Comparison of ENCODE assay signal across 33 cellular contexts in the genomic region with DNA sequence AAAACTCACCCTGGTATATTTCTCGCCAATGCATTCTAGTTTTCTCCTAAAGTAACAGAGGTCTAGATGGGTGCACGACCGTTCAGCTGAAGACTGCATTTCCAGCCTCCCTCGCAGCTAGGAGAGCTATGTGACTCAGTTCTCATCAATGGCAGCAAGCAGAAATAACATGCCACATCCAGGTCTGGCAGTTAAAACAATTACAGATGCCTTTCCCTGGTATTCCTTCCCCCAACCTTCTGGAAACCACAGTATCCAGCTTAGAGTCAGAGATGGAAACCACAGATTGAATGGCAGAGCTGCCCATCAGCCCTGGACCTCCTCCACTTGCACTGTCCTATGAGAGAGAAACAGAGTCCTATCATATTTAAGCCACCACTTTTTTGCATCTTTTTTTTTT. TPM values are rescaled to one million over a fixed set of nuclear protein-coding genes. Genes with fewer than 3 reads are reported as not detected.
DNase-seq lines count a peak whose midpoint lies in the region; ATAC-seq and TF ChIP-seq lines count a peak whose summit lies in the region.
"Had no signal": no experiment of that assay in that cellular context is flagged by ENCODE, and none has a peak within 500 bp of the region (broad histone marks: within the 10 kb centered on the region; RNA-seq: fewer than 3 reads in every experiment).

No MANE protein-coding gene starts in this region.

- POLR2A ChIA-PET in PC-9 (lab: Charles Lee; ENCODE audit: unreplicated experiment), result no interaction called here

- peaks cover 2% of the 10 kb centered on the region for H3K27me3 Mint-ChIP-seq in activated naive CD4-positive, alpha-beta T cell treated with anti-CD3 and anti-CD28 coated beads, Interleukin-2, amount 10 ng/mL, durations not matched to agents 7 days and 5 days
- H3K27me3 Mint-ChIP-seq in activated naive CD4-positive, alpha-beta T cell treated with anti-CD3 and anti-CD28 coated beads for 36 hours (ENCODE audit: low read depth), result no peaks in the 10 kb centered on the region
- H3K27me3 Mint-ChIP-seq: activated CD4-positive, alpha-beta memory T cell treated with anti-CD3 and anti-CD28 coated beads, Interleukin-2, amount 10 ng/mL, durations not matched to agents 7 days and 5 days had no signal

- H3K4me3 Mint-ChIP-seq in activated naive CD4-positive, alpha-beta T cell treated with anti-CD3 and anti-CD28 coated beads, Interleukin-2, amount 10 ng/mL, durations not matched to agents 7 days and 5 days, result no peak overlapping the region
- no peak overlapping the region for H3K4me3 Mint-ChIP-seq in activated naive CD4-positive, alpha-beta T cell treated with anti-CD3 and anti-CD28 coated beads for 36 hours
- H3K4me3 Mint-ChIP-seq: activated CD4-positive, alpha-beta memory T cell treated with anti-CD3 and anti-CD28 coated beads, Interleukin-2, amount 10 ng/mL, durations not matched to agents 7 days and 5 days; activated naive CD8-positive, alpha-beta T cell treated with anti-CD3 and anti-CD28 coated beads, Interleukin-2, amount 50 U/mL, for 24 hours; CD8-positive, alpha-beta T cell; effector memory CD8-positive, alpha-beta T cell had no signal

- H3K9me2 ChIP-seq in PC-9 (ENCODE audit: insufficient read depth), result no peaks in the 10 kb centered on the region

- H3K4me2 ChIP-seq in PC-9, result no peak overlapping the region

- peak; percentile 21 for ATAC-seq in SK-N-SH treated with all-trans-retinoic acid at 6 μM for 48 hours
- ATAC-seq: activated CD4-positive, CD25-positive, alpha-beta regulatory T cell treated with anti-CD3 and anti-CD28 coated beads, Interleukin-2, amount 50 U/mL, for 24 hours; activated naive CD8-positive, alpha-beta T cell treated with anti-CD3 and anti-CD28 coated beads, Interleukin-2, amount 50 U/mL, for 24 hours; CD8-positive, alpha-beta T cell; effector memory CD8-positive, alpha-beta T cell; K562; stimulated activated naive CD8-positive, alpha-beta T cell treated with anti-CD3 and anti-CD28 coated beads, Interleukin-15, Interleukin-2, amounts not matched to agents 100 U/mL and 50 U/mL, for 24 hours had no signal

- no peaks in the 10 kb centered on the region for H3K79me2 ChIP-seq in PC-9 (ENCODE audit: low read depth)

- intact Hi-C loops in activated naive CD4-positive, alpha-beta T cell treated with anti-CD3 and anti-CD28 coated beads for 36 hours (cut with micrococcal nuclease), result no loop called here
- intact Hi-C loops in PC-9 (cut with micrococcal nuclease; ENCODE audit: unreplicated experiment), result loop anchor here (10.0 kb wide), 1 partner anchor 444 kb away; a partner anchor contains a TSS

- H3K27ac Mint-ChIP-seq in activated naive CD4-positive, alpha-beta T cell treated with anti-CD3 and anti-CD28 coated beads, Interleukin-2, amount 10 ng/mL, durations not matched to agents 7 days and 5 days, result peak overlapping the region; percentile 11
- no peak overlapping the region for H3K27ac Mint-ChIP-seq in activated naive CD4-positive, alpha-beta T cell treated with anti-CD3 and anti-CD28 coated beads for 36 hours
- H3K27ac Mint-ChIP-seq: activated CD4-positive, alpha-beta memory T cell treated with anti-CD3 and anti-CD28 coated beads, Interleukin-2, amount 10 ng/mL, durations not matched to agents 7 days and 5 days; activated naive CD8-positive, alpha-beta T cell treated with anti-CD3 and anti-CD28 coated beads, Interleukin-2, amount 50 U/mL, for 24 hours; CD8-positive, alpha-beta T cell had no signal

- H3K36me3 Mint-ChIP-seq in activated naive CD4-positive, alpha-beta T cell treated with anti-CD3 and anti-CD28 coated beads, Interleukin-2, amount 10 ng/mL, durations not matched to agents 7 days and 5 days, result peaks cover 24% of the 10 kb centered on the region
- H3K36me3 Mint-ChIP-seq in activated naive CD4-positive, alpha-beta T cell treated with anti-CD3 and anti-CD28 coated beads for 36 hours (ENCODE audit: low read depth), result peaks cover 21% of the 10 kb centered on the region

- DNase-seq in activated naive CD4-positive, alpha-beta T cell treated with anti-CD3 and anti-CD28 coated beads, Interleukin-2, amount 10 ng/mL, durations not matched to agents 7 days and 5 days, result no peak
- DNase-seq in activated naive CD4-positive, alpha-beta T cell treated with anti-CD3 and anti-CD28 coated beads for 36 hours, result no peak
- DNase-seq in hepatic stellate cell (ENCODE audit: low spot score) (peak; percentile 42), CD1c-positive myeloid dendritic cell (ENCODE audit: extremely low spot score) (no peak), PC-9 (no peak), cerebellum (ENCODE audit: low spot score) (no peak)
- no peak for DNase-seq in activated CD8-positive, alpha-beta memory T cell treated with anti-CD3 and anti-CD28 coated beads, Interleukin-2, amount 50 U/mL, for 4 hours
- DNase-seq: 8988T; activated CD4-positive, alpha-beta memory T cell treated with anti-CD3 and anti-CD28 coated beads, Interleukin-2, amount 10 ng/mL, durations not matched to agents 7 days and 5 days; activated naive CD8-positive, alpha-beta T cell treated with anti-CD3 and anti-CD28 coated beads, Interleukin-2, amount 50 U/mL, for 24 hours; brain microvascular endothelial cell; CD8-positive, alpha-beta T cell; DMS 273 treated with DMSO at 0.1 percent for 48 hours; effector memory CD8-positive, alpha-beta T cell; hippocampal formation; mesenchymal stem cell; MM.1S; NCI-H1417; NCI-H2081; NCI-H2227 treated with DMSO at 0.1 percent for 48 hours; NCI-H69; sigmoid colon; stimulated activated naive CD8-positive, alpha-beta T cell treated with anti-CD3 and anti-CD28 coated beads, Interleukin-15, Interleukin-2, amounts not matched to agents 100 U/mL and 50 U/mL, for 24 hours; T-helper 1 cell; uterus had no signal

- peaks cover 19% of the 10 kb centered on the region for H3K4me1 Mint-ChIP-seq in activated naive CD4-positive, alpha-beta T cell treated with anti-CD3 and anti-CD28 coated beads, Interleukin-2, amount 10 ng/mL, durations not matched to agents 7 days and 5 days
- H3K4me1 Mint-ChIP-seq in activated naive CD4-positive, alpha-beta T cell treated with anti-CD3 and anti-CD28 coated beads for 36 hours (ENCODE audit: low read depth), result peaks cover 22% of the 10 kb centered on the region

- no peaks in the 10 kb centered on the region for H3K36me3 ChIP-seq in PC-9 (ENCODE audit: low read depth)
- H3K36me3 ChIP-seq: brain microvascular endothelial cell, neutrophil, prostate gland, sigmoid colon, SJSA1, uterus had no signal

- H3F3A ChIP-seq in PC-9 (ENCODE audit: insufficient read depth, low read depth), result no peaks in the 10 kb centered on the region

- CTCF ChIA-PET in activated naive CD4-positive, alpha-beta T cell treated with anti-CD3 and anti-CD28 coated beads, Interleukin-2, amount 10 ng/mL, durations not matched to agents 7 days and 5 days (lab: Charles Lee), result interaction anchor here (0.9 to 1.6 kb wide), 2 partner anchors 128 to 285 kb away, joined by 3 to 4 read pairs; no protein-coding TSS in a partner anchor
- CTCF ChIA-PET in activated naive CD4-positive, alpha-beta T cell treated with anti-CD3 and anti-CD28 coated beads for 36 hours (lab: Charles Lee), result interaction anchor here (0.6 to 1.9 kb wide), 2 partner anchors 12 to 26 kb away, joined by 3 to 5 read pairs; no protein-coding TSS in a partner anchor
- CTCF ChIA-PET in PC-9 (lab: Charles Lee), result no interaction called here

- peaks cover 23% of the 10 kb centered on the region; the same call in 1 of the 2 replicates for H3K27me3 ChIP-seq in PC-9 (ENCODE audit: insufficient read depth, low read depth)
- H3K27me3 ChIP-seq: brain microvascular endothelial cell had no signal

- no peaks in the 10 kb centered on the region for H3K9me3 Mint-ChIP-seq in activated naive CD4-positive, alpha-beta T cell treated with anti-CD3 and anti-CD28 coated beads, Interleukin-2, amount 10 ng/mL, durations not matched to agents 7 days and 5 days
- H3K9me3 Mint-ChIP-seq in activated naive CD4-positive, alpha-beta T cell treated with anti-CD3 and anti-CD28 coated beads for 36 hours, result no peaks in the 10 kb centered on the region
- H3K9me3 Mint-ChIP-seq: activated CD4-positive, alpha-beta memory T cell treated with anti-CD3 and anti-CD28 coated beads, Interleukin-2, amount 10 ng/mL, durations not matched to agents 7 days and 5 days; activated naive CD8-positive, alpha-beta T cell treated with anti-CD3 and anti-CD28 coated beads, Interleukin-2, amount 50 U/mL, for 24 hours; CD8-positive, alpha-beta T cell; effector memory CD8-positive, alpha-beta T cell had no signal

- H3K4me3 ChIP-seq in PC-9, result no peak overlapping the region
- H3K4me3 ChIP-seq: HAP-1, K562, prostate gland, sigmoid colon, SJSA1, thoracic aorta, uterus had no signal

- no peak for TF ChIP-seq CTCF in PC-9 (conservative IDR thresholded peaks at IDR 0.05)

- no peaks in the 10 kb centered on the region for H3K9me3 ChIP-seq in PC-9 (ENCODE audit: insufficient read depth, low read depth)
- H3K9me3 ChIP-seq: HAP-1, neutrophil, prostate gland, sigmoid colon, SJSA1, thoracic aorta, uterus had no signal

- H4K20me1 ChIP-seq in PC-9 (ENCODE audit: insufficient read depth), result no peaks in the 10 kb centered on the region

- H2AFZ ChIP-seq in PC-9, result no peak overlapping the region

- H3K4me1 ChIP-seq in PC-9 (replicated peaks; ENCODE audit: insufficient read depth), result no peaks in the 10 kb centered on the region
- H3K4me1 ChIP-seq: prostate gland had no signal

- H3K27ac ChIP-seq in PC-9, result no peak overlapping the region
- H3K27ac ChIP-seq: brain microvascular endothelial cell, neutrophil, prostate gland, sigmoid colon, SJSA1, thoracic aorta, uterus had no signal

- no TSS peak for BruUV-seq in PC-9 (replicated peaks; lab: Mats Ljungman, UMichigan)

TF ChIP-seq in SK-N-SH treated with all-trans-retinoic acid at 6 μM for 48 hours, 23 proteins besides CTCF, POLR2A, EP300 and RAD21 (continues in another document):
- no peak for TF ChIP-seq TOX (CRISPR knock-in tag; IDR thresholded peaks at IDR 0.05; ENCODE audit: borderline replicate concordance)
- no peak for TF ChIP-seq TCF4 (CRISPR knock-in tag; IDR thresholded peaks at IDR 0.05; ENCODE audit: borderline replicate concordance)
- no peak for TF ChIP-seq ZNF70 (CRISPR knock-in tag; IDR thresholded peaks at IDR 0.05)

RNA-seq across cellular contexts. Expression of a gene that starts 4.8 kb away (rescaled TPM):
- total RNA-seq in activated naive CD4-positive, alpha-beta T cell treated with anti-CD3 and anti-CD28 coated beads for 36 hours, result 100 to 1,000 TPM; 103 to 105 TPM
- total RNA-seq in PC-9 (2021) (2.4 and 3.8 TPM in 2 replicates), cerebellum (9.6 TPM)

RNA-seq across cellular contexts. Expression of a gene that starts 22.7 kb away (rescaled TPM):
- 10 to 100 TPM; 28.2 to 31.6 TPM for total RNA-seq in activated naive CD4-positive, alpha-beta T cell treated with anti-CD3 and anti-CD28 coated beads for 36 hours
- total RNA-seq in PC-9 (2021), result 54.5 and 64.3 TPM in 2 replicates
- total RNA-seq in cerebellum, result 67.5 TPM
